Comparison of ENCODE assay signal across 1 cellular context in genomic region chr6:81708306-81708705, GRCh38.
TF ChIP-seq lines count a peak whose summit lies in the region.

No MANE protein-coding gene starts in this region.

TF ChIP-seq in WTC11, 78 proteins besides CTCF, POLR2A, EP300 and RAD21:
- no peak for TF ChIP-seq ATF6 (CRISPR knock-in tag; IDR thresholded peaks at IDR 0.05)
- no peak for TF ChIP-seq ETV6 (CRISPR knock-in tag; IDR thresholded peaks at IDR 0.05)
